Comparison of ENCODE assay signal across 25 cellular contexts in the genomic region with DNA sequence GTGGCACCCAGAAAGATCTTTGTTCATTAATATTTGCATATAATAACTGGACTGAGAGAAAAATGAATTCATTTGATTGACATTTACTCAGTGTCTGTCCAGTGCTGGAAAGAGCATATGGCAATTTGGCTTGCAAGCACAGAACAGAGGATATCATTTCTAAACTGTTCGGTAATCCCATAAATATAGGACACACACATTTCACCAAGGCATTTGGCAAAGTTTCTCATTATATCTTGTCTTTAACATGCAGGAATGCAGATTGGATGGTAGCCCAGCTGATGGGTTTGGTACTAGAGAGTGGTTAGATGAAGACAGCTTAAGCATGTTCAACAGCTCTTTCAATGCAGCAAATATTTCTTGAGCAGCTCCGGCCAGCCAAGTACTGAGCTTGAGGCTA.
DNase-seq lines count a peak whose midpoint lies in the region; ATAC-seq and TF ChIP-seq lines count a peak whose summit lies in the region.
"Had no signal": no experiment of that assay in that cellular context is flagged by ENCODE, and none has a peak within 500 bp of the region (broad histone marks: within the 10 kb centered on the region; RNA-seq: fewer than 3 reads in every experiment).

No MANE protein-coding gene starts in this region.

- intact Hi-C loops in Right ventricle myocardium inferior (cut with DNase I) = loop anchor here (5.0 kb wide), 3 partner anchors 69 to 291 kb away; a partner anchor contains a TSS
- intact Hi-C loops in cardiac septum (cut with DNase I) = loop anchor here (5.0 kb wide), 2 partner anchors 69 to 259 kb away; a partner anchor contains a TSS

- H3K4me3 ChIP-seq in fibroblast of pulmonary artery (replicated peaks; ENCODE audit: low read depth, low read length) = no peak overlapping the region
- H3K4me3 ChIP-seq: dorsolateral prefrontal cortex, thoracic aorta had no signal

- no peak for TF ChIP-seq CTCF in fibroblast of pulmonary artery (IDR thresholded peaks at IDR 0.05; ENCODE audit: low read length, missing control alignments)

- no peak for DNase-seq in Right ventricle myocardium inferior (ENCODE audit: missing footprints)
- no peak for DNase-seq in cardiac septum (ENCODE audit: low spot score)
- DNase-seq in fibroblast of pulmonary artery (ENCODE audit: low read depth) = peak; percentile 5
- peak; percentile 1 for DNase-seq in iris pigment epithelial cell (ENCODE audit: low read depth)
- DNase-seq in LoVo (ENCODE audit: low spot score) = no peak
- DNase-seq in C1 segment of cervical spinal cord (lab: John Stamatoyannopoulos, UW) = no peak
- DNase-seq: activated CD4-positive, CD25-positive, alpha-beta regulatory T cell treated with anti-CD3 and anti-CD28 coated beads, Interleukin-2, amount 50 U/mL, for 72 hours; activated CD8-positive, alpha-beta T cell treated with anti-CD3 and anti-CD28 coated beads for 36 hours; activated naive CD8-positive, alpha-beta T cell treated with anti-CD3 and anti-CD28 coated beads for 36 hours; aorta; cerebellar nuclear complex; DMS53; H9; head of caudate nucleus; left colon; mesenchymal stem cell; NCI-H1092 treated with DMSO at 0.1 percent for 48 hours; NCI-H2029; RPMI8226; stimulated activated naive CD8-positive, alpha-beta T cell treated with anti-CD3 and anti-CD28 coated beads, Interleukin-15, Interleukin-2, amounts not matched to agents 100 U/mL and 50 U/mL, for 24 hours; T-helper 17 cell had no signal

- ATAC-seq in Right ventricle myocardium inferior (peak; percentile 83), HG02610 (IDR thresholded peaks at IDR 0.05; ENCODE audit: unreplicated experiment) (no peak), HG03565 (IDR thresholded peaks at IDR 0.05; ENCODE audit: unreplicated experiment) (no peak)
- ATAC-seq: activated CD8-positive, alpha-beta T cell treated with anti-CD3 and anti-CD28 coated beads for 36 hours; left colon; stimulated activated naive CD8-positive, alpha-beta T cell treated with anti-CD3 and anti-CD28 coated beads, Interleukin-15, Interleukin-2, amounts not matched to agents 100 U/mL and 50 U/mL, for 24 hours; T-helper 17 cell had no signal

Comparison
In these comparisons a context has a peak if more than half of its experiments do, and no peak if none do; other contexts are left out.
1. DNase-seq: peak in fibroblast of pulmonary artery (single experiment) and iris pigment epithelial cell (single experiment); none in Right ventricle myocardium inferior (single experiment), cardiac septum (single experiment), LoVo (single experiment) and C1 segment of cervical spinal cord (0 of 14).